ENCODE assay signal across 1 cellular context in genomic region chr1:202689493-202690342, GRCh38.
TF ChIP-seq lines count a peak whose summit lies in the region.

No MANE protein-coding gene starts in this region.

TF ChIP-seq in HEK293, 187 proteins besides CTCF, POLR2A, EP300 and RAD21 (continued from another document):
- peak; percentile 77 for TF ChIP-seq REST (tag by site-specific recombination; IDR thresholded peaks at IDR 0.05)
TF ChIP-seq in HEK293: peak in this region for 4.
